In genomic region chr2:46334389-46335345, GRCh38 we compare ENCODE assay signal across 8 cellular contexts. TPM values are rescaled to one million over a fixed set of nuclear protein-coding genes. Genes with fewer than 3 reads are reported as not detected.
DNase-seq lines count a peak whose midpoint lies in the region; ATAC-seq and TF ChIP-seq lines count a peak whose summit lies in the region.

No MANE protein-coding gene starts in this region.

- TF ChIP-seq CTCF in HFF-Myc (IDR thresholded peaks at IDR 0.05; ENCODE audit: low read depth, low read length, missing control alignments) (no peak), brain microvascular endothelial cell (IDR thresholded peaks at IDR 0.05; ENCODE audit: low read depth, low read length, missing control alignments) (no peak), Calu3 (IDR thresholded peaks at IDR 0.05; ENCODE audit: unreplicated experiment) (no peak)

- no peak overlapping the region for H3K4me3 Mint-ChIP-seq in Calu3 (ENCODE audit: low read depth, unreplicated experiment)

- H3K27me3 ChIP-seq in brain microvascular endothelial cell (replicated peaks) (no peaks in the 10 kb centered on the region), subcutaneous abdominal adipose tissue (ENCODE audit: control insufficient read depth in 5 of 5, insufficient read depth in 4 of 5, low read length in 5 of 5) (no peaks in the 10 kb centered on the region)

- DNase-seq in HFF-Myc (ENCODE audit: extremely low read depth, low read depth) (peak; percentile 85), brain microvascular endothelial cell (peak; percentile 96), kidney glomerular epithelial cell (lab: John Stamatoyannopoulos, UW) (peak; percentile 46), Ammon's horn (ENCODE audit: low spot score) (no peak), Calu3 (no peak)
- DNase-seq in activated naive CD4-positive, alpha-beta T cell treated with Interleukin-2 at 50 U/mL for 16 hours, result no peak

- CTCF ChIA-PET in Calu3 (lab: Charles Lee), result interaction anchor here (1.0 to 1.2 kb wide), 2 partner anchors 37 to 105 kb away, joined by 3 read pairs; partner anchors contain the start of gene EPAS1

- peak overlapping the region; percentile 48 to 69 (median 62) for H3K9ac ChIP-seq in subcutaneous abdominal adipose tissue (ENCODE audit: low read length in 5 of 5)

- peaks cover 12% of the 10 kb centered on the region for H3K27me3 Mint-ChIP-seq in Calu3 (ENCODE audit: unreplicated experiment)

- no peaks in the 10 kb centered on the region for H3K9me3 ChIP-seq in subcutaneous abdominal adipose tissue (ENCODE audit: control insufficient read depth in 5 of 5, low read length in 5 of 5)

- H3K27ac ChIP-seq in brain microvascular endothelial cell (peak overlapping the region; percentile 94), subcutaneous abdominal adipose tissue (ENCODE audit: low read depth, low read length) (peak overlapping the region; percentile 93)

- intact Hi-C loops in Calu3 (cut with micrococcal nuclease; ENCODE audit: unreplicated experiment), result no loop called here

- peaks cover 13% of the 10 kb centered on the region for H3K36me3 Mint-ChIP-seq in Calu3 (ENCODE audit: insufficient read depth, unreplicated experiment)

- in situ Hi-C loops in brain microvascular endothelial cell (cut with HindIII; ENCODE audit: low pct_ligation_motif_present, low sequenced_read_pairs), result no loop called here

- H3K4me3 ChIP-seq in HFF-Myc (replicated peaks; ENCODE audit: low read depth, low read length) (peak overlapping the region; percentile 26), brain microvascular endothelial cell (ENCODE audit: low read depth, low read length) (no peak overlapping the region), subcutaneous abdominal adipose tissue (ENCODE audit: low read depth in 1 of 5, low read length in 5 of 5) (peak overlapping the region; percentile 20 to 49 (median 38))

- H3K9me3 Mint-ChIP-seq in Calu3 (ENCODE audit: low read depth, unreplicated experiment), result no peaks in the 10 kb centered on the region

- no peaks in the 10 kb centered on the region for H3K36me3 ChIP-seq in brain microvascular endothelial cell (replicated peaks)
- H3K36me3 ChIP-seq in subcutaneous abdominal adipose tissue (ENCODE audit: control insufficient read depth in 5 of 5, insufficient read depth in 5 of 5, low read length in 5 of 5), result no peaks in the 10 kb centered on the region

- ATAC-seq in HG03097 (IDR thresholded peaks at IDR 0.05; ENCODE audit: low FRiP score, unreplicated experiment), result no peak

- peaks cover 59% of the 10 kb centered on the region for H3K4me1 Mint-ChIP-seq in Calu3 (ENCODE audit: low read depth, unreplicated experiment)

- no peak overlapping the region for H3K27ac Mint-ChIP-seq in Calu3 (ENCODE audit: unreplicated experiment)

- no TSS peak for BruUV-seq in Calu3 (replicated peaks; lab: Mats Ljungman, UMichigan)

- peaks cover 38 to 100% (median 99%) of the 10 kb centered on the region in 5 donors for H3K4me1 ChIP-seq in subcutaneous abdominal adipose tissue (ENCODE audit: control insufficient read depth in 5 of 5, insufficient read depth in 5 of 5, low read length in 5 of 5)

RNA-seq across cellular contexts. Expression of gene EPAS1, which starts 37.5 kb away (rescaled TPM):
- total RNA-seq in Calu3 (2022), result 18.5 and 28.1 TPM in 2 replicates

Comparison
In these comparisons a context has a peak if more than half of its experiments do, and no peak if none do; other contexts are left out.
1. DNase-seq: peak in HFF-Myc (single experiment), brain microvascular endothelial cell (single experiment) and kidney glomerular epithelial cell (single experiment); none in Ammon's horn (single experiment), Calu3 (single experiment) and activated naive CD4-positive, alpha-beta T cell treated with Interleukin-2 at 50 U/mL for 16 hours (single experiment).